Comparison of ENCODE assay signal across 8 cellular contexts in the genomic region with DNA sequence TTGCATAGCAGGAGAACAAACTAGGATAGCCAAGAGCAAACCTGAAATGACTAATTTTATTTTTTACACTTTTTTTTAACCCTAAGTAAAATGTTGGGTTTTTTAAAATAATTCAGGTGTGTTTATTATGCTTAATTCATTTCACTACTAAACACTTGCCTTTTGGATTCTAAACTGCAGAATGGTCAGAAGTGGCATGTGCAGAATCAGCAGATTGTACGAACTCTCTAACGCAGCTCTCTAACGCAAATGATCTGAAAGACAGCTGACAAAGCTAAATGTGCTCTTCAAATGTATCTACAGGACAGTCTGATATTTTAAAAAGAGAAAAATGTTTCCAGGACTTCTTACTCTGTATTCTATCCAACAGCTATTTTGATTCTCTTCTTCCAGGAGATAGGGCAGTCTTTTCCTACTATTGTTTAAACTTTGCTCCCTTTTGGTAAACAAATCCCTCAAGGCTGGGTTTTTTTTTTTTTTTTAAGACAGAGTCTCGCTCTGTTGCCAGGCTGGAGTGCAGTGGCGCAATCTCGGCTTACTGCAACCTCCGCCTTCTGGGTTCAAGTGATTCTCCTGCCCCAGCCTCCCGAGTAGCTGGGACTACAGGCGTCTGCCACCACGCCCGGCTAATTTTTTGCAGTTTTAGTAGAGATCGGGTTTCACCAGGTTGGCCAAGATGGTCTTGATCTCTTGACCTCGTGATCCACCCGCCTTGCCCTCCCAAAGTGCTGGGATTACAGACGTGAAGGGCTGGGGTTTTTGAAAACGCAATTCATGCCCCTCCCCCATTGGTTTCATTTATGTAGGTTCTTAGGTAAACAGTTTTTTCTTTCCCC. TPM values are rescaled to one million over a fixed set of nuclear protein-coding genes. Genes with fewer than 3 reads are reported as not detected.
DNase-seq lines count a peak whose midpoint lies in the region; ATAC-seq and TF ChIP-seq lines count a peak whose summit lies in the region.

No MANE protein-coding gene starts in this region.

- TF ChIP-seq CTCF in brain microvascular endothelial cell (IDR thresholded peaks at IDR 0.05; ENCODE audit: low read depth, low read length, missing control alignments) (no peak), upper lobe of right lung (IDR thresholded peaks at IDR 0.05) (no peak)

- ATAC-seq in upper lobe of right lung (no peak), GM21576 (IDR thresholded peaks at IDR 0.05; ENCODE audit: unreplicated experiment) (no peak)

- peak overlapping the region; percentile 53 for H3K27ac ChIP-seq in brain microvascular endothelial cell
- peak overlapping the region; percentile 99 for H3K27ac ChIP-seq in upper lobe of right lung

- H3K27me3 ChIP-seq in brain microvascular endothelial cell (replicated peaks) (no peaks in the 10 kb centered on the region), upper lobe of right lung (no peaks in the 10 kb centered on the region)

- no peaks in the 10 kb centered on the region for H3K9me3 ChIP-seq in upper lobe of right lung

- intact Hi-C loops in upper lobe of right lung (cut with DNase I): no loop called here

- DNase-seq in stimulated activated CD4-positive, alpha-beta T cell treated with anti-CD3 and anti-CD28 coated beads, Interleukin-2, amount 100 ng/mL, for 24 hours: peak; percentile 12 to 32
- DNase-seq in stimulated activated CD4-positive, alpha-beta T cell treated with anti-CD3 and anti-CD28 coated beads, Interleukin-1b, Interleukin-23, amount 100 ng/mL, for 48 hours: no peak
- no peak for DNase-seq in brain microvascular endothelial cell
- peak; percentile 37 for DNase-seq in medulla oblongata (ENCODE audit: extremely low spot score)
- DNase-seq in upper lobe of right lung: peak; percentile 74
- no peak for DNase-seq in D341Med (ENCODE audit: low spot score)
- no peak for DNase-seq in activated CD4-positive, CD25-positive, alpha-beta regulatory T cell treated with anti-CD3 and anti-CD28 coated beads, Interleukin-2, amount 50 U/mL, for 72 hours

- in situ Hi-C loops in brain microvascular endothelial cell (cut with HindIII; ENCODE audit: low pct_ligation_motif_present, low sequenced_read_pairs): no loop called here

- H3K4me1 ChIP-seq in upper lobe of right lung: peaks cover 57% of the 10 kb centered on the region

- H3K4me3 ChIP-seq in brain microvascular endothelial cell (ENCODE audit: low read depth, low read length) (peak overlapping the region; percentile 97), upper lobe of right lung (peak overlapping the region; percentile 100)

- H3K36me3 ChIP-seq in brain microvascular endothelial cell (replicated peaks): no peaks in the 10 kb centered on the region
- H3K36me3 ChIP-seq in upper lobe of right lung: peaks cover 12% of the 10 kb centered on the region

RNA-seq across cellular contexts. Expression of a gene that starts 1.3 kb away (rescaled TPM):
- total RNA-seq in upper lobe of right lung: 40.4 TPM

RNA-seq across cellular contexts. Expression of a gene that starts 1.7 kb away (rescaled TPM):
- total RNA-seq in upper lobe of right lung: 77.8 TPM

RNA-seq across cellular contexts. Expression of a gene that starts 58.6 kb away (rescaled TPM):
- 15.7 TPM for total RNA-seq in upper lobe of right lung

Comparison
In these comparisons a context has a peak if more than half of its experiments do, and no peak if none do; other contexts are left out.
1. DNase-seq: peak in stimulated activated CD4-positive, alpha-beta T cell treated with anti-CD3 and anti-CD28 coated beads, Interleukin-2, amount 100 ng/mL, for 24 hours (2 of 2), medulla oblongata (single experiment) and upper lobe of right lung (single experiment); none in stimulated activated CD4-positive, alpha-beta T cell treated with anti-CD3 and anti-CD28 coated beads, Interleukin-1b, Interleukin-23, amount 100 ng/mL, for 48 hours (single experiment), brain microvascular endothelial cell (single experiment), D341Med (single experiment) and activated CD4-positive, CD25-positive, alpha-beta regulatory T cell treated with anti-CD3 and anti-CD28 coated beads, Interleukin-2, amount 50 U/mL, for 72 hours (single experiment).